In the genomic region with DNA sequence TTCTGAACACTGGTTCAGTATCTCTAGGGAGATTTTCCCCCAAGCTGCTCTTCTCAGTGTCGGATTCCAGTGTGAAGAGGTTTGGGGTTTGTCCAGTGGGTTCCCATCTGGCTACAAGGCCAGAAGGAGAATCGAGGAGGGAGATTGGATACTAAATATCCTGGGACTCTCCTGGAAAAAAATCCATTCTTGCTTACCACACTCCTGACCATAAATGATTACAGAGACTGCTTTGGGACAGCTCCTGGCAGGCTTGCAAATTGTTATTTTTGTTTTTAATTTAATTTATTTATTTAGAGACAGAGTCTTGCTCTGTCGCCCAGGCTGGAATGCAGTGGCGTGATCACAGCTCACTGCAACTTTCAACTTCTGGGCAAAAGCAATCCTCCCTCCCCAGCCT, we compare ENCODE assay signal across 13 cellular contexts. TPM values are rescaled to one million over a fixed set of nuclear protein-coding genes. Genes with fewer than 3 reads are reported as not detected.
A peak's percentile ranks its signal among the peaks of the same experiment; 100 is the strongest.
DNase-seq lines count a peak whose midpoint lies in the region; ATAC-seq and TF ChIP-seq lines count a peak whose summit lies in the region.
"Had no signal": no experiment of that assay in that cellular context is flagged by ENCODE, and none has a peak within 500 bp of the region (broad histone marks: within the 10 kb centered on the region; RNA-seq: fewer than 3 reads in every experiment).

No MANE protein-coding gene starts in this region.

- no peaks in the 10 kb centered on the region for H3K4me1 ChIP-seq in foreskin keratinocyte
- H3K4me1 ChIP-seq: psoas muscle, suprapubic skin had no signal

- H3K27me3 Mint-ChIP-seq in activated CD4-positive, alpha-beta T cell treated with anti-CD3 and anti-CD28 coated beads, Interleukin-2, amount 10 ng/mL, durations not matched to agents 24 days and 14 days: peaks cover 9% of the 10 kb centered on the region
- H3K27me3 Mint-ChIP-seq in T-helper 17 cell: no peaks in the 10 kb centered on the region
- no peaks in the 10 kb centered on the region for H3K27me3 Mint-ChIP-seq in natural killer cell treated with Interleukin-12 subunit alpha and Interleukin-12 subunit beta and Interleukin-15 and Interleukin-18, amount 100 ng/mL, for 72 hours

- H3K27ac ChIP-seq in foreskin keratinocyte: no peak overlapping the region
- H3K27ac ChIP-seq: psoas muscle, suprapubic skin had no signal

- H3K9me3 ChIP-seq in T-helper 17 cell (ENCODE audit: control insufficient read depth, low read length, poor library complexity, severe bottlenecking): no peaks in the 10 kb centered on the region
- H3K9me3 ChIP-seq: psoas muscle, suprapubic skin had no signal

- no peak for TF ChIP-seq CTCF in foreskin keratinocyte (conservative IDR thresholded peaks at IDR 0.05)

- peaks cover 56% of the 10 kb centered on the region for H3K4me1 Mint-ChIP-seq in activated CD4-positive, alpha-beta T cell treated with anti-CD3 and anti-CD28 coated beads, Interleukin-2, amount 10 ng/mL, durations not matched to agents 24 days and 14 days
- H3K4me1 Mint-ChIP-seq in T-helper 17 cell: peaks cover 38% of the 10 kb centered on the region
- peaks cover 53 to 56% of the 10 kb centered on the region in 2 donors for H3K4me1 Mint-ChIP-seq in natural killer cell treated with Interleukin-12 subunit alpha and Interleukin-12 subunit beta and Interleukin-15 and Interleukin-18, amount 100 ng/mL, for 72 hours (ENCODE audit: low read depth in 2 of 2)

- no peak for DNase-seq in activated CD4-positive, alpha-beta T cell treated with anti-CD3 and anti-CD28 coated beads, Interleukin-2, amount 10 ng/mL, durations not matched to agents 24 days and 14 days
- DNase-seq in activated CD4-positive, alpha-beta T cell treated with anti-CD3 and anti-CD28 coated beads, Interleukin-2, amount 50 U/mL, for 48 hours: no peak
- peak; percentile 38 for DNase-seq in GM04504 (ENCODE audit: low read depth)
- DNase-seq in T-helper 17 cell: no peak
- DNase-seq in natural killer cell treated with Interleukin-12 subunit alpha and Interleukin-12 subunit beta and Interleukin-15 and Interleukin-18, amount 100 ng/mL, for 72 hours (ENCODE audit: low spot score): no peak
- no peak for DNase-seq in midbrain (lab: John Stamatoyannopoulos, UW)
- no peak for DNase-seq in foreskin keratinocyte
- no peak for DNase-seq in central memory CD4-positive, alpha-beta T cell
- DNase-seq: activated effector memory CD4-positive, alpha-beta T cell treated with Interleukin-2 at 50 U/mL for 16 hours; NCI-H2081 treated with DMSO at 0.1 percent for 48 hours; psoas muscle had no signal

- ATAC-seq in T-helper 17 cell (no peak), foreskin keratinocyte (no peak)
- ATAC-seq in natural killer cell treated with Interleukin-12 subunit alpha and Interleukin-12 subunit beta and Interleukin-15 and Interleukin-18, amount 100 ng/mL, for 72 hours: no peak

- H3K4me3 Mint-ChIP-seq in activated CD4-positive, alpha-beta T cell treated with anti-CD3 and anti-CD28 coated beads, Interleukin-2, amount 10 ng/mL, durations not matched to agents 24 days and 14 days: peak overlapping the region; percentile 42
- no peak overlapping the region for H3K4me3 Mint-ChIP-seq in T-helper 17 cell
- H3K4me3 Mint-ChIP-seq in natural killer cell treated with Interleukin-12 subunit alpha and Interleukin-12 subunit beta and Interleukin-15 and Interleukin-18, amount 100 ng/mL, for 72 hours: peak overlapping the region; percentile 80
- H3K4me3 Mint-ChIP-seq: brain had no signal

- H3K27ac Mint-ChIP-seq in activated CD4-positive, alpha-beta T cell treated with anti-CD3 and anti-CD28 coated beads, Interleukin-2, amount 10 ng/mL, durations not matched to agents 24 days and 14 days: peak overlapping the region; percentile 23
- H3K27ac Mint-ChIP-seq in T-helper 17 cell: peak overlapping the region; percentile 90
- peak overlapping the region; percentile 78 to 89 for H3K27ac Mint-ChIP-seq in natural killer cell treated with Interleukin-12 subunit alpha and Interleukin-12 subunit beta and Interleukin-15 and Interleukin-18, amount 100 ng/mL, for 72 hours
- H3K27ac Mint-ChIP-seq: brain had no signal

- H3K9me3 Mint-ChIP-seq in activated CD4-positive, alpha-beta T cell treated with anti-CD3 and anti-CD28 coated beads, Interleukin-2, amount 10 ng/mL, durations not matched to agents 24 days and 14 days: peaks cover 8% of the 10 kb centered on the region
- H3K9me3 Mint-ChIP-seq in natural killer cell treated with Interleukin-12 subunit alpha and Interleukin-12 subunit beta and Interleukin-15 and Interleukin-18, amount 100 ng/mL, for 72 hours: peaks cover 6% of the 10 kb centered on the region

- H3K36me3 Mint-ChIP-seq in activated CD4-positive, alpha-beta T cell treated with anti-CD3 and anti-CD28 coated beads, Interleukin-2, amount 10 ng/mL, durations not matched to agents 24 days and 14 days (ENCODE audit: low read depth): peaks cover 2% of the 10 kb centered on the region
- no peaks in the 10 kb centered on the region for H3K36me3 Mint-ChIP-seq in T-helper 17 cell (ENCODE audit: low read depth)
- H3K36me3 Mint-ChIP-seq in natural killer cell treated with Interleukin-12 subunit alpha and Interleukin-12 subunit beta and Interleukin-15 and Interleukin-18, amount 100 ng/mL, for 72 hours: peaks cover 7% of the 10 kb centered on the region

- intact Hi-C loops in activated CD4-positive, alpha-beta T cell treated with anti-CD3 and anti-CD28 coated beads, Interleukin-2, amount 10 ng/mL, durations not matched to agents 24 days and 14 days (cut with micrococcal nuclease): loop anchor here (1.0 to 5.0 kb wide), 3 partner anchors 38 to 153 kb away; partner anchors contain the start of gene PTBP3

- peaks cover 5% of the 10 kb centered on the region for H3K27me3 ChIP-seq in foreskin keratinocyte
- H3K27me3 ChIP-seq: suprapubic skin had no signal

RNA-seq across cellular contexts. Expression of gene SUSD1, which starts 4.7 kb away (rescaled TPM):
- 3.4 and 4.8 TPM in 2 replicates for total RNA-seq in activated CD4-positive, alpha-beta T cell treated with anti-CD3 and anti-CD28 coated beads, Interleukin-2, amount 10 ng/mL, durations not matched to agents 24 days and 14 days
- 10 to 100 TPM; 11.8 to 23.7 TPM for total RNA-seq in T-helper 17 cell
- 10 to 100 TPM; 20.0 to 23.4 TPM for total RNA-seq in natural killer cell treated with Interleukin-12 subunit alpha and Interleukin-12 subunit beta and Interleukin-15 and Interleukin-18, amount 100 ng/mL, for 72 hours
- total RNA-seq in foreskin keratinocyte: 2.5 and 3.2 TPM in 2 replicates
- polyA plus RNA-seq in foreskin keratinocyte: 1.1 and 1.9 TPM in 2 replicates

Comparison
In these comparisons a context has a peak if more than half of its experiments do, and no peak if none do; other contexts are left out.
1. H3K27ac Mint-ChIP-seq: peak in every context shown above with its lines; median percentile 90 in T-helper 17 cell; 84 in natural killer cell treated with Interleukin-12 subunit alpha and Interleukin-12 subunit beta and Interleukin-15 and Interleukin-18, amount 100 ng/mL, for 72 hours; 23 in activated CD4-positive, alpha-beta T cell treated with anti-CD3 and anti-CD28 coated beads, Interleukin-2, amount 10 ng/mL, durations not matched to agents 24 days and 14 days.